ENCODE assay signal across 34 cellular contexts in the genomic region with DNA sequence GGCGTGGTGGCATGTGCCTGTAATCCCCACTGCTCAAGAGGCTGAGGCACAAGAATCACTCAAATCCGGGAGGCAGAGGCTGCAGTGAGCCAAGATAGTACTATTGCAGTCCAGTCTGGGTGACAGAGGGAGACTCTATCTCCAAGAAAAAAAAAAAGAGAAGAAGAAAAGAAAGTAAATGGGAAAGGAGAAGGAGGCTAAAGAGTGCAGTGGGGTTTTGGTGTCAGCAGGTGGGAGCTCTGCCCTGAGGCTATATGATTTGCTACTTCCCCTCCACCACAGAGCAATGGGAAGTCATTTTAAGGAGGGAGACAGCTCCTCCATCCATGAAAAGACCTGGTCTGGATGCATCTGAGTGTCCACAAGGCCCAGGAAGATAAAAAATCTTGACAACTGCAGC. TPM values are rescaled to one million over a fixed set of nuclear protein-coding genes. Genes with fewer than 3 reads are reported as not detected.
"Had no signal": no experiment of that assay in that cellular context is flagged by ENCODE, and none has a peak within 500 bp of the region (broad histone marks: within the 10 kb centered on the region; RNA-seq: fewer than 3 reads in every experiment).

No MANE protein-coding gene starts in this region.

- H3K27ac Mint-ChIP-seq: activated B cell treated with CpG ODN at 0.5 μM for 24 hours; activated CD4-positive, alpha-beta memory T cell treated with anti-CD3 and anti-CD28 coated beads for 36 hours; activated CD4-positive, alpha-beta T cell treated with anti-CD3 and anti-CD28 coated beads, Interleukin-2, amount 10 ng/mL, durations not matched to agents 24 days and 14 days; activated CD8-positive, alpha-beta T cell treated with anti-CD3 and anti-CD28 coated beads for 36 hours; activated naive CD4-positive, alpha-beta T cell treated with anti-CD3 and anti-CD28 coated beads for 36 hours; activated naive CD4-positive, alpha-beta T cell treated with anti-CD3 and anti-CD28 coated beads, Interleukin-2, amount 50 U/mL, for 72 hours; activated naive CD8-positive, alpha-beta T cell treated with anti-CD3 and anti-CD28 coated beads for 36 hours; activated T-cell treated with anti-CD3 and anti-CD28 coated beads, Interleukin-2, amount 50 U/mL, for 72 hours; activated T-helper 1 cell treated with anti-CD3 and anti-CD28 coated beads, Interleukin-12 subunit alpha, Interleukin-12 subunit beta, Interleukin-2, Interleukin-4 antibody, amounts not matched to agents 30 ng/mL and 10 ng/mL and 1 ng/mL, durations not matched to agents 14 hours and 24 hours and 36 hours; activated T-helper 17 cell treated with anti-CD3 and anti-CD28 coated beads, Interleukin-2, amount 50 U/mL, for 72 hours; T-helper 1 cell treated with Interleukin-12 subunit alpha and Interleukin-12 subunit beta and Interleukin-4 antibody, amounts not matched to agents 30 μg/mL and 1 μg/mL, for 36 hours; T-helper 2 cell treated with Interferon-gamma antibody and Interleukin-4, amounts not matched to agents 5 μg/mL and 100 μg/mL, for 36 hours had no signal

- H3K4me1 Mint-ChIP-seq: activated B cell treated with CpG ODN at 0.5 μM for 24 hours; activated CD4-positive, alpha-beta T cell treated with anti-CD3 and anti-CD28 coated beads, Interleukin-2, amount 10 ng/mL, durations not matched to agents 24 days and 14 days; activated naive CD8-positive, alpha-beta T cell treated with anti-CD3 and anti-CD28 coated beads for 36 hours; activated T-helper 17 cell treated with anti-CD3 and anti-CD28 coated beads, Interleukin-2, amount 50 U/mL, for 72 hours had no signal

- H3K4me3 ChIP-seq: adrenal gland, body of pancreas, breast epithelium had no signal

- H3K27ac ChIP-seq: adrenal gland, body of pancreas, brain microvascular endothelial cell, breast epithelium, VCaP had no signal

- H3K36me3 ChIP-seq: adrenal gland, brain microvascular endothelial cell, breast epithelium had no signal

- H3K9me3 ChIP-seq: adrenal gland had no signal

- H3K4me3 Mint-ChIP-seq: activated B cell treated with CpG ODN at 0.5 μM for 24 hours; activated CD4-positive, alpha-beta memory T cell treated with anti-CD3 and anti-CD28 coated beads for 36 hours; activated CD4-positive, alpha-beta T cell treated with anti-CD3 and anti-CD28 coated beads, Interleukin-2, amount 10 ng/mL, durations not matched to agents 24 days and 14 days; activated CD8-positive, alpha-beta T cell treated with anti-CD3 and anti-CD28 coated beads for 36 hours; activated naive CD4-positive, alpha-beta T cell treated with anti-CD3 and anti-CD28 coated beads for 36 hours; activated naive CD8-positive, alpha-beta T cell treated with anti-CD3 and anti-CD28 coated beads for 36 hours; activated T-cell treated with anti-CD3 and anti-CD28 coated beads, Interleukin-2, amount 50 U/mL, for 4 hours; activated T-cell treated with anti-CD3 and anti-CD28 coated beads, Interleukin-2, amount 50 U/mL, for 72 hours; activated T-helper 1 cell treated with anti-CD3 and anti-CD28 coated beads, Interleukin-12 subunit alpha, Interleukin-12 subunit beta, Interleukin-2, Interleukin-4 antibody, amounts not matched to agents 30 ng/mL and 10 ng/mL and 1 ng/mL, durations not matched to agents 14 hours and 24 hours and 36 hours; activated T-helper 17 cell treated with anti-CD3 and anti-CD28 coated beads, Interleukin-2, amount 50 U/mL, for 72 hours; T-helper 1 cell treated with Interleukin-12 subunit alpha and Interleukin-12 subunit beta and Interleukin-4 antibody, amounts not matched to agents 30 μg/mL and 1 μg/mL, for 36 hours; T-helper 2 cell treated with Interferon-gamma antibody and Interleukin-4, amounts not matched to agents 5 μg/mL and 100 μg/mL, for 36 hours had no signal

- H3K4me1 ChIP-seq: body of pancreas, breast epithelium had no signal

- DNase-seq: activated B cell treated with CpG ODN at 0.5 μM for 24 hours; activated CD4-positive, alpha-beta memory T cell treated with anti-CD3 and anti-CD28 coated beads for 36 hours; activated CD4-positive, alpha-beta T cell treated with anti-CD3 and anti-CD28 coated beads for 4 hours; activated CD4-positive, alpha-beta T cell treated with anti-CD3 and anti-CD28 coated beads, Interleukin-2, amount 10 ng/mL, durations not matched to agents 24 days and 14 days; activated CD4-positive, alpha-beta T cell treated with anti-CD3 and anti-CD28 coated beads, Interleukin-2, amount 50 U/mL, for 1 hour; activated CD4-positive, alpha-beta T cell treated with anti-CD3 and anti-CD28 coated beads, Interleukin-2, amount 50 U/mL, for 4 hours; activated CD4-positive, CD25-positive, alpha-beta regulatory T cell treated with anti-CD3 and anti-CD28 coated beads, Interleukin-2, amount 50 U/mL, for 72 hours; activated CD8-positive, alpha-beta memory T cell treated with anti-CD3 and anti-CD28 coated beads, Interleukin-2, amount 50 U/mL, for 4 hours; activated CD8-positive, alpha-beta T cell treated with anti-CD3 and anti-CD28 coated beads for 36 hours; activated effector memory CD4-positive, alpha-beta T cell treated with anti-CD3 and anti-CD28 coated beads, Interleukin-2, amount 50 U/mL, for 16 hours; activated gamma-delta T cell treated with Interleukin-2 at 50 U/mL for 16 hours; activated naive CD4-positive, alpha-beta T cell; activated naive CD4-positive, alpha-beta T cell treated with anti-CD3 and anti-CD28 coated beads for 36 hours; activated naive CD4-positive, alpha-beta T cell treated with anti-CD3 and anti-CD28 coated beads, Interleukin-2, amount 50 U/mL, for 16 hours; activated naive CD8-positive, alpha-beta T cell treated with anti-CD3 and anti-CD28 coated beads for 36 hours; activated T-cell treated with anti-CD3 and anti-CD28 coated beads for 4 hours; activated T-cell treated with anti-CD3 and anti-CD28 coated beads, Interleukin-2, amount 50 U/mL, for 1 hour; activated T-cell treated with anti-CD3 and anti-CD28 coated beads, Interleukin-2, amount 50 U/mL, for 4 hours; activated T-cell treated with anti-CD3 and anti-CD28 coated beads, Interleukin-2, amount 50 U/mL, for 72 hours; adrenal gland; amniotic stem cell; aorta; body of pancreas; brain microvascular endothelial cell; central memory CD4-positive, alpha-beta T cell; T-helper 2 cell; T-helper 9 cell had no signal

- ATAC-seq: activated CD8-positive, alpha-beta T cell treated with anti-CD3 and anti-CD28 coated beads for 36 hours; activated naive CD4-positive, alpha-beta T cell treated with anti-CD3 and anti-CD28 coated beads, Interleukin-2, amount 50 U/mL, for 72 hours; activated T-cell treated with anti-CD3 and anti-CD28 coated beads, Interleukin-2, amount 50 U/mL, for 4 hours; activated T-cell treated with anti-CD3 and anti-CD28 coated beads, Interleukin-2, amount 50 U/mL, for 72 hours; activated T-helper 17 cell treated with anti-CD3 and anti-CD28 coated beads, Interleukin-2, amount 50 U/mL, for 72 hours; body of pancreas had no signal

- H3K27me3 ChIP-seq: adrenal gland, body of pancreas, brain microvascular endothelial cell, breast epithelium had no signal

- H3K27me3 Mint-ChIP-seq: activated CD4-positive, alpha-beta T cell treated with anti-CD3 and anti-CD28 coated beads, Interleukin-2, amount 10 ng/mL, durations not matched to agents 24 days and 14 days; activated CD8-positive, alpha-beta T cell treated with anti-CD3 and anti-CD28 coated beads for 36 hours had no signal

RNA-seq across cellular contexts. Expression of gene UNC13A, which starts 23.1 kb away (rescaled TPM):
- total RNA-seq: activated CD8-positive, alpha-beta T cell treated with anti-CD3 and anti-CD28 coated beads for 36 hours; activated T-helper 1 cell treated with anti-CD3 and anti-CD28 coated beads, Interleukin-12 subunit alpha, Interleukin-12 subunit beta, Interleukin-2, Interleukin-4 antibody, amounts not matched to agents 30 ng/mL and 10 ng/mL and 1 ng/mL, durations not matched to agents 14 hours and 24 hours and 36 hours had no signal
